8 cellular contexts compared by ENCODE assay signal in the genomic region with DNA sequence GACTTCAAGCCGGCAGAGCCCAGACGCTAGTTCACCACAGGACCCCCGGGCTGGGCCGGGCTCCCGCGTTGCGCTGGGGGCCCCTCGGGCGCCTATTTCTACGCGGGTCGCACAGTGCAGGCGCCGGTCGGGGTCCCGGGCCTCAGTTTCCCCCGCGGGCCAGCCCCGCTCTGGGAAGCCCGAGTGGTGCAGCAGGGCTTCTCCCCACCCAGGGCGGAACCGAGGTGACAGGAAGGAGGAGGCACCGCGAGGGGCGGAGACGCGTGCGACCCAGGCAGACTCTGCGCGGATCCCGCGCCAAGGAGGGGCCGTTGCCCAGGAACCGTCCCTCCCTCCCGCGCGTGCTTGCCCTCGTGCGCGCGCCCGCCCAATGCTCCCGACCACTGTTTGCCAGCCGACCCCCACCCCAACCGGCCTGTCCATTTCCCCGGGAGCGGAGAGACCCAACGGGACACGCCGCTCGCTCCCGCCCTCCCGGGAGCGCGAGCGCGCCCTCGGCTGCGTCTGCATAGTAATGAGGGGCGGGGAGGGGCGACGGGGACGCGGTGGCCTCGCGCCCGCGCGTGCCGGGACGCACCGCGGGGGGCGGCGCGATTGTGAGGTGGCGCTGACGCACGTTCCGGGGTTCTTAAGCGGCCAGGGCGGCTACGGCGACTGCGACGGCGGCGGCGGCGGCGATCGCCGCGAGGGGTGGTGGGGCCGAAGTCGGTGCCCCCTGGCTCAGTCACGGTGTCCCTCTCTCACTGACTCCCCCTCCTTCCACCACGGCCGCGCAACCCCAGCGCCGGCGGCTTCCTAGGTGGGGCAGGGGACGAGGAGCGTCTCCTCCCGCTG. TPM values are rescaled to one million over a fixed set of nuclear protein-coding genes. Genes with fewer than 3 reads are reported as not detected.
A peak's percentile ranks its signal among the peaks of the same experiment; 100 is the strongest.
DNase-seq lines count a peak whose midpoint lies in the region; ATAC-seq, FAIRE-seq and TF ChIP-seq lines count a peak whose summit lies in the region.

TSS of gene CPEB2 (plus strand) at position 657 of the 834 bp plus-strand sequence. CDS start 193 bp downstream, outside the sequence.

- no peaks in the 10 kb centered on the region for H3K9me3 ChIP-seq in keratinocyte (ENCODE audit: control insufficient read depth, low read depth, low read length)

- H3K36me3 ChIP-seq in ACC112 (ENCODE audit: insufficient read depth, low read length), result 0 out of 2 replicates have a peak, but pooled peaks cover 6% of the 10 kb centered on the region
- no peaks in the 10 kb centered on the region for H3K36me3 ChIP-seq in keratinocyte (ENCODE audit: control insufficient read depth in 2 of 2, extremely low read depth in 1 of 2, insufficient read depth in 2 of 2, low read length in 2 of 2)

- H3K4me3 ChIP-seq in ACC112 (ENCODE audit: low read depth, low read length) (peak within 1 kb of the TSS; percentile 86), keratinocyte (ENCODE audit: control insufficient read depth in 2 of 3, extremely low read depth in 1 of 3, insufficient read depth in 2 of 3, low read depth in 1 of 3, low read length in 3 of 3) (peak within 1 kb of the TSS; percentile 85 to 96 (median 88))

- peak within 1 kb of the TSS; percentile 96 for H3K9ac ChIP-seq in keratinocyte (ENCODE audit: control insufficient read depth, extremely low read depth, insufficient read depth, low read length)

- dilution Hi-C loops in keratinocyte (cut with MboI; ENCODE audit: extremely low pct_ligation_motif_present, low sequenced_read_pairs), result no loop called here

- no peak for TF ChIP-seq CTCF in keratinocyte (optimal IDR thresholded peaks at IDR 0.05 in 1 of 3, IDR thresholded peaks at IDR 0.05 in 1 of 3, conservative IDR thresholded peaks at IDR 0.05 in 1 of 3; ENCODE audit: extremely low read depth in 1 of 3, insufficient read depth in 2 of 3, low read length in 3 of 3)

- FAIRE-seq in keratinocyte (lab: Jason Lieb, UNC), result peak; percentile 59

- H4K20me1 ChIP-seq in keratinocyte (ENCODE audit: control insufficient read depth, extremely low read depth, insufficient read depth, low read length), result peaks cover 4% of the 10 kb centered on the region

- H3K4me2 ChIP-seq in keratinocyte (ENCODE audit: control insufficient read depth, extremely low read depth, insufficient read depth, low read depth, low read length), result peak within 1 kb of the TSS; percentile 97

- H3K4me1 ChIP-seq in ACC112 (ENCODE audit: control insufficient read depth, insufficient read depth, low read length, unreplicated experiment) (peaks cover 18% of the 10 kb centered on the region), keratinocyte (ENCODE audit: control insufficient read depth, extremely low read depth, insufficient read depth, low read length) (peaks cover 14% of the 10 kb centered on the region)

- peak; percentile 68 to 91 for DNase-seq in NCI-H446 (lab: John Stamatoyannopoulos, UW)
- DNase-seq in cerebellar cortex (ENCODE audit: low spot score), result peak; percentile 81
- no peak for DNase-seq in keratinocyte (ENCODE audit: low read depth, low spot score)
- peak; percentile 77 to 89 (median 79) for DNase-seq in stimulated activated CD4-positive, alpha-beta T cell treated with anti-CD3 and anti-CD28 coated beads, Interleukin-12 subunit alpha, Interleukin-12 subunit beta, amount 100 ng/mL, for 48 hours (ENCODE audit: low read depth in 2 of 3, low spot score in 1 of 3)

- H3K27me3 ChIP-seq in ACC112 (ENCODE audit: insufficient read depth, low read length) (no peaks in the 10 kb centered on the region), keratinocyte (ENCODE audit: control insufficient read depth, extremely low read depth, insufficient read depth, low read length) (no peaks in the 10 kb centered on the region)

- H3K27ac ChIP-seq in ACC112 (ENCODE audit: low read depth, low read length) (peak within 1 kb of the TSS; percentile 97), keratinocyte (ENCODE audit: control insufficient read depth, insufficient read depth, low read length) (peak within 1 kb of the TSS; percentile 98)

- peak within 1 kb of the TSS; percentile 94 for H2AFZ ChIP-seq in ACC112 (ENCODE audit: low read length, unreplicated experiment)
- peak within 1 kb of the TSS; percentile 80 for H2AFZ ChIP-seq in keratinocyte (ENCODE audit: control insufficient read depth, low read length)

- ATAC-seq in GM18867 (IDR thresholded peaks at IDR 0.05; ENCODE audit: unreplicated experiment) (peak; percentile 63), HG03097 (IDR thresholded peaks at IDR 0.05; ENCODE audit: low FRiP score, unreplicated experiment) (peak; percentile 56)
- peak; percentile 77 to 80 for ATAC-seq in activated CD4-positive, CD25-positive, alpha-beta regulatory T cell treated with anti-CD3 and anti-CD28 coated beads, Interleukin-2, amount 50 U/mL, for 24 hours

- no peaks in the 10 kb centered on the region for H3K9me1 ChIP-seq in keratinocyte (ENCODE audit: control insufficient read depth, extremely low read depth, insufficient read depth, low read length)

- H3K79me2 ChIP-seq in ACC112 (ENCODE audit: control insufficient read depth, insufficient read depth, low read length, unreplicated experiment), result peaks cover 39% of the 10 kb centered on the region
- peaks cover 36% of the 10 kb centered on the region for H3K79me2 ChIP-seq in keratinocyte (ENCODE audit: control insufficient read depth, insufficient read depth, low read length)

RNA-seq across cellular contexts. Expression of gene CPEB2, which starts in this region (rescaled TPM):
- 7.6 to 15.1 TPM (median 10.2 TPM) in 3 replicates for polyA plus RNA-seq in keratinocyte
- 15.3 TPM for polyA plus RNA-seq in keratinocyte (2011; ENCODE audit: low read depth)
- polyA plus RNA-seq in keratinocyte (2011; cell fraction: cytosol; rRNA removed), result 5.7 and 11.8 TPM in 2 replicates
- 25.5 and 37.2 TPM in 2 replicates for polyA plus RNA-seq in keratinocyte (2011; cell fraction: nucleus; rRNA removed)
- polyA plus RNA-seq in keratinocyte (2012; ENCODE audit: low replicate concordance), result 8.7 and 21.9 TPM in 2 replicates
- 5.4 to 24.8 TPM (median 16.1 TPM) in 3 replicates for polyA minus RNA-seq in keratinocyte
- 6.3 TPM for polyA minus RNA-seq in keratinocyte (2011; cell fraction: cytosol; rRNA and poly(A)+ RNA removed)
- polyA minus RNA-seq in keratinocyte (2011; cell fraction: nucleus; rRNA and poly(A)+ RNA removed), result 19.0 and 46.3 TPM in 2 replicates
